ENCODE assay signal across 12 cellular contexts in the genomic region with DNA sequence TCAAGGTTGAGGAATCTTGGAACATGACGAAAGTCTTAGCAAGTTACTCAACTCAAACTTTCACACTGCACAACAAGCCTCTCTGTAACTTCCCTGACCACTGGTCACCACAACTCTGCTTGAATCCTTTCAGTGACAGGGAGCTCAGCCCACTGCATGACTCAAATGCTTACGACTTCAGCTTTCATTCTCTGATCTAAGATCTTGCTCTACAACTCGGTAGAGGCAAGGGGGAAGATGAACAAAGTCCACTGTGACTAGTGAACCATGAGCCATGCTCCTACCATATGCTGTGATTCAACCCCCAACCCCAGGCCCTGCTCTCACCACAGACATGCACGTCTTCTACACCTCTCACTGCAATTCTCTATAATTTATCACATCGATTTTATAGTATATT.
A peak's percentile ranks its signal among the peaks of the same experiment; 100 is the strongest.
DNase-seq lines count a peak whose midpoint lies in the region; ATAC-seq lines count a peak whose summit lies in the region.
"Had no signal": no experiment of that assay in that cellular context is flagged by ENCODE, and none has a peak within 500 bp of the region (broad histone marks: within the 10 kb centered on the region; RNA-seq: fewer than 3 reads in every experiment).

No MANE protein-coding gene starts in this region.

- ATAC-seq in activated naive CD8-positive, alpha-beta T cell treated with anti-CD3 and anti-CD28 coated beads, Interleukin-2, amount 10 ng/mL, durations not matched to agents 7 days and 5 days (ENCODE audit: low read depth), result no peak
- ATAC-seq in GM21360 (IDR thresholded peaks at IDR 0.05; ENCODE audit: unreplicated experiment) (peak; percentile 18), sciatic nerve (no peak)
- peak; percentile 74 for ATAC-seq in stimulated activated effector memory CD8-positive, alpha-beta T cell treated with anti-CD3 and anti-CD28 coated beads, Interleukin-12 subunit alpha, Interleukin-12 subunit beta, amount 100 ng/mL, for 72 hours

- H3K27me3 Mint-ChIP-seq in activated naive CD8-positive, alpha-beta T cell treated with anti-CD3 and anti-CD28 coated beads, Interleukin-2, amount 10 ng/mL, durations not matched to agents 7 days and 5 days, result no peaks in the 10 kb centered on the region
- no peaks in the 10 kb centered on the region for H3K27me3 Mint-ChIP-seq in activated naive CD8-positive, alpha-beta T cell treated with anti-CD3 and anti-CD28 coated beads for 36 hours
- H3K27me3 Mint-ChIP-seq: activated naive CD8-positive, alpha-beta T cell treated with anti-CD3 and anti-CD28 coated beads, Interleukin-2, amount 50 U/mL, for 24 hours had no signal

- no peak overlapping the region for H3K4me3 Mint-ChIP-seq in activated naive CD8-positive, alpha-beta T cell treated with anti-CD3 and anti-CD28 coated beads, Interleukin-2, amount 10 ng/mL, durations not matched to agents 7 days and 5 days
- no peak overlapping the region for H3K4me3 Mint-ChIP-seq in activated naive CD8-positive, alpha-beta T cell treated with anti-CD3 and anti-CD28 coated beads for 36 hours
- H3K4me3 Mint-ChIP-seq in stimulated activated effector memory CD8-positive, alpha-beta T cell treated with anti-CD3 and anti-CD28 coated beads, Interleukin-12 subunit alpha, Interleukin-12 subunit beta, amount 100 ng/mL, for 72 hours, result no peak overlapping the region
- H3K4me3 Mint-ChIP-seq: activated naive CD8-positive, alpha-beta T cell treated with anti-CD3 and anti-CD28 coated beads, Interleukin-2, amount 50 U/mL, for 24 hours had no signal

- POLR2A ChIA-PET in activated naive CD8-positive, alpha-beta T cell treated with anti-CD3 and anti-CD28 coated beads, Interleukin-2, amount 10 ng/mL, durations not matched to agents 7 days and 5 days (lab: Charles Lee), result no interaction called here

- intact Hi-C loops in sciatic nerve (cut with DNase I), result no loop called here

- H3K4me1 Mint-ChIP-seq in activated naive CD8-positive, alpha-beta T cell treated with anti-CD3 and anti-CD28 coated beads, Interleukin-2, amount 10 ng/mL, durations not matched to agents 7 days and 5 days, result peaks cover 14% of the 10 kb centered on the region
- peaks cover 11% of the 10 kb centered on the region for H3K4me1 Mint-ChIP-seq in activated naive CD8-positive, alpha-beta T cell treated with anti-CD3 and anti-CD28 coated beads for 36 hours
- H3K4me1 Mint-ChIP-seq in stimulated activated effector memory CD8-positive, alpha-beta T cell treated with anti-CD3 and anti-CD28 coated beads, Interleukin-12 subunit alpha, Interleukin-12 subunit beta, amount 100 ng/mL, for 72 hours, result peaks cover 16% of the 10 kb centered on the region

- H3K9me3 Mint-ChIP-seq in activated naive CD8-positive, alpha-beta T cell treated with anti-CD3 and anti-CD28 coated beads, Interleukin-2, amount 10 ng/mL, durations not matched to agents 7 days and 5 days, result no peaks in the 10 kb centered on the region
- no peaks in the 10 kb centered on the region for H3K9me3 Mint-ChIP-seq in activated naive CD8-positive, alpha-beta T cell treated with anti-CD3 and anti-CD28 coated beads for 36 hours
- H3K9me3 Mint-ChIP-seq in stimulated activated effector memory CD8-positive, alpha-beta T cell treated with anti-CD3 and anti-CD28 coated beads, Interleukin-12 subunit alpha, Interleukin-12 subunit beta, amount 100 ng/mL, for 72 hours, result no peaks in the 10 kb centered on the region
- H3K9me3 Mint-ChIP-seq: activated naive CD8-positive, alpha-beta T cell treated with anti-CD3 and anti-CD28 coated beads, Interleukin-2, amount 50 U/mL, for 24 hours had no signal

- H3K27ac Mint-ChIP-seq in activated naive CD8-positive, alpha-beta T cell treated with anti-CD3 and anti-CD28 coated beads, Interleukin-2, amount 10 ng/mL, durations not matched to agents 7 days and 5 days, result peak overlapping the region; percentile 57
- no peak overlapping the region for H3K27ac Mint-ChIP-seq in activated naive CD8-positive, alpha-beta T cell treated with anti-CD3 and anti-CD28 coated beads for 36 hours
- peak overlapping the region; percentile 36 for H3K27ac Mint-ChIP-seq in stimulated activated effector memory CD8-positive, alpha-beta T cell treated with anti-CD3 and anti-CD28 coated beads, Interleukin-12 subunit alpha, Interleukin-12 subunit beta, amount 100 ng/mL, for 72 hours
- H3K27ac Mint-ChIP-seq: activated naive CD8-positive, alpha-beta T cell treated with anti-CD3 and anti-CD28 coated beads, Interleukin-2, amount 50 U/mL, for 24 hours had no signal

- no peaks in the 10 kb centered on the region for H3K36me3 Mint-ChIP-seq in activated naive CD8-positive, alpha-beta T cell treated with anti-CD3 and anti-CD28 coated beads, Interleukin-2, amount 10 ng/mL, durations not matched to agents 7 days and 5 days
- H3K36me3 Mint-ChIP-seq in activated naive CD8-positive, alpha-beta T cell treated with anti-CD3 and anti-CD28 coated beads for 36 hours, result peaks cover 4% of the 10 kb centered on the region
- H3K36me3 Mint-ChIP-seq in stimulated activated effector memory CD8-positive, alpha-beta T cell treated with anti-CD3 and anti-CD28 coated beads, Interleukin-12 subunit alpha, Interleukin-12 subunit beta, amount 100 ng/mL, for 72 hours, result no peaks in the 10 kb centered on the region

- no peak for DNase-seq in activated naive CD8-positive, alpha-beta T cell treated with anti-CD3 and anti-CD28 coated beads, Interleukin-2, amount 10 ng/mL, durations not matched to agents 7 days and 5 days
- no peak for DNase-seq in activated naive CD8-positive, alpha-beta T cell treated with anti-CD3 and anti-CD28 coated beads for 36 hours
- DNase-seq in RKO (ENCODE audit: low spot score), result peak; percentile 3
- DNase-seq in stimulated activated effector memory CD8-positive, alpha-beta T cell treated with anti-CD3 and anti-CD28 coated beads, Interleukin-12 subunit alpha, Interleukin-12 subunit beta, amount 100 ng/mL, for 72 hours (ENCODE audit: low spot score in 2 of 2), result no peak
- no peak for DNase-seq in sciatic nerve (ENCODE audit: low spot score)
- no peak for DNase-seq in EL
- DNase-seq in NCI-H1105 treated with DMSO at 0.1 percent for 48 hours (lab: John Stamatoyannopoulos, UW), result no peak
- DNase-seq: kidney; NCI-H1092; NK-92 treated with Interleukin-12 subunit alpha and Interleukin-12 subunit beta, amount 100 ng/mL, for 24 hours had no signal

Comparison
In these comparisons a context has a peak if more than half of its experiments do, and no peak if none do; other contexts are left out.
1. ATAC-seq: peak in GM21360 (single experiment) and stimulated activated effector memory CD8-positive, alpha-beta T cell treated with anti-CD3 and anti-CD28 coated beads, Interleukin-12 subunit alpha, Interleukin-12 subunit beta, amount 100 ng/mL, for 72 hours (single experiment); none in activated naive CD8-positive, alpha-beta T cell treated with anti-CD3 and anti-CD28 coated beads, Interleukin-2, amount 10 ng/mL, durations not matched to agents 7 days and 5 days (single experiment) and sciatic nerve (single experiment).